Comparison of ENCODE assay signal across 28 cellular contexts in the genomic region with DNA sequence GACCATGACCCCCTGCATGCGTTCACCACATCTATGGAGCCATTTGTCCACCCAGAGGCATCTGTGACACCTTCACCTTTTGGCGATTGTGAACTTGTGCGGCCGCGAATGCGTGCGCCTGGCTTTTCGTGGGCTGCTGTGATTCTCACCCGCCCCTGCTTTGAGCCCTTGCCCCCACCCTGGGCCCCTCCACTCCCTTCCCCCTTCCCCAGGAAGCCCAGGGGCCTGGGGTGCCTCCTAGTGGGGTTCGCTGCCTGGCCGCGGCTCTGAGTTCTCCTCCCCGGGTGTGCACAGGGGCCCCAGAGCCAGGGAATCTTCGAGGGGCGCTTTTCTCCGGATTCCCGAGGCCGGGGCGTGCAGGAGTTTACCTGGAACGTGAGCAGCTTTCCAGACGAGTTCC.
"Had no signal": no experiment of that assay in that cellular context is flagged by ENCODE, and none has a peak within 500 bp of the region (broad histone marks: within the 10 kb centered on the region; RNA-seq: fewer than 3 reads in every experiment).

No MANE protein-coding gene starts in this region.

- H3K27ac ChIP-seq: stomach, suprapubic skin, testis, thoracic aorta, thyroid gland, tibial nerve, transverse colon, upper lobe of left lung, upper lobe of right lung, uterus, vagina had no signal

- H3K9me3 Mint-ChIP-seq: stimulated activated effector memory CD8-positive, alpha-beta T cell treated with anti-CD3 and anti-CD28 coated beads, Interleukin-12 subunit alpha, Interleukin-12 subunit beta, amount 100 ng/mL, for 72 hours; stimulated activated memory B cell treated with anti-CD40 and anti-IgM and Interleukin-4, amounts not matched to agents 10 μg/mL and 1 μg/mL and 100 μg/mL, for 72 hours; stimulated activated naive B cell treated with anti-CD40 and anti-IgM and Interleukin-4, amounts not matched to agents 10 μg/mL and 1 μg/mL and 100 μg/mL, for 72 hours; stimulated activated naive CD8-positive, alpha-beta T cell treated with anti-CD3 and anti-CD28 coated beads, Interleukin-15, amount 100 ng/mL, for 72 hours; stimulated activated naive CD8-positive, alpha-beta T cell treated with anti-CD3 and anti-CD28 coated beads, Interleukin-15, Interleukin-2, amounts not matched to agents 100 ng/mL and 50 ng/mL, for 24 hours; type B pancreatic cell had no signal

- H3K36me3 Mint-ChIP-seq: stimulated activated effector memory CD8-positive, alpha-beta T cell treated with anti-CD3 and anti-CD28 coated beads, Interleukin-12 subunit alpha, Interleukin-12 subunit beta, amount 100 ng/mL, for 72 hours; stimulated activated memory B cell treated with anti-CD40 and anti-IgM and Interleukin-4, amounts not matched to agents 10 μg/mL and 1 μg/mL and 100 μg/mL, for 72 hours; stimulated activated naive B cell treated with anti-CD40 and anti-IgM and Interleukin-4, amounts not matched to agents 10 μg/mL and 1 μg/mL and 100 μg/mL, for 72 hours; type B pancreatic cell had no signal

- H3K27me3 Mint-ChIP-seq: type B pancreatic cell had no signal

- H3K36me3 ChIP-seq: stomach, suprapubic skin, thoracic aorta, thyroid gland, tibial artery, tibial nerve, transverse colon, upper lobe of left lung, upper lobe of right lung, uterus, vagina had no signal

- H3K4me1 Mint-ChIP-seq: stimulated activated effector memory CD8-positive, alpha-beta T cell treated with anti-CD3 and anti-CD28 coated beads, Interleukin-12 subunit alpha, Interleukin-12 subunit beta, amount 100 ng/mL, for 72 hours; stimulated activated naive CD8-positive, alpha-beta T cell treated with anti-CD3 and anti-CD28 coated beads, Interleukin-15, amount 100 ng/mL, for 72 hours had no signal

- H3K4me3 Mint-ChIP-seq: stimulated activated effector memory CD8-positive, alpha-beta T cell treated with anti-CD3 and anti-CD28 coated beads, Interleukin-12 subunit alpha, Interleukin-12 subunit beta, amount 100 ng/mL, for 72 hours; stimulated activated memory B cell treated with anti-CD40 and anti-IgM and Interleukin-4, amounts not matched to agents 10 μg/mL and 1 μg/mL and 100 μg/mL, for 72 hours; stimulated activated naive B cell treated with anti-CD40 and anti-IgM and Interleukin-4, amounts not matched to agents 10 μg/mL and 1 μg/mL and 100 μg/mL, for 72 hours; stimulated activated naive CD8-positive, alpha-beta T cell treated with anti-CD3 and anti-CD28 coated beads, Interleukin-15, amount 100 ng/mL, for 72 hours; stimulated activated naive CD8-positive, alpha-beta T cell treated with anti-CD3 and anti-CD28 coated beads, Interleukin-15, Interleukin-2, amounts not matched to agents 100 ng/mL and 50 ng/mL, for 24 hours; type B pancreatic cell had no signal

- H3K9me3 ChIP-seq: stomach, suprapubic skin, testis, thoracic aorta, thyroid gland, tibial artery, tibial nerve, transverse colon, upper lobe of left lung, upper lobe of right lung, uterus, vagina had no signal

- H3K4me3 ChIP-seq: stomach, suprapubic skin, testis, thoracic aorta, thyroid gland, tibial artery, tibial nerve, transverse colon, upper lobe of left lung, upper lobe of right lung, uterus, vagina had no signal

- H3K27me3 ChIP-seq: testis, thyroid gland, uterus had no signal

- DNase-seq: stimulated activated CD4-positive, alpha-beta T cell treated with anti-CD3 and anti-CD28 coated beads, Interleukin-2, amount 100 ng/mL, for 48 hours; stimulated activated CD4-positive, alpha-beta T cell treated with anti-CD3 and anti-CD28 coated beads, Interleukin-4, amount 100 ng/mL, for 1 hour; stimulated activated CD4-positive, alpha-beta T cell treated with anti-CD3 and anti-CD28 coated beads, Interleukin-4, amount 100 ng/mL, for 24 hours; stimulated activated CD4-positive, alpha-beta T cell treated with anti-CD3 and anti-CD28 coated beads, Interleukin-4, amount 100 ng/mL, for 4 hours; stimulated activated CD8-positive, alpha-beta memory T cell treated with anti-CD3 and anti-CD28 coated beads, Interleukin-4, amount 100 ng/mL, for 48 hours; stimulated activated naive B cell treated with anti-CD40 and anti-IgM and Interleukin-4, amounts not matched to agents 10 μg/mL and 1 μg/mL and 100 μg/mL, for 72 hours; stimulated activated naive CD4-positive, alpha-beta T cell; stimulated activated naive CD4-positive, alpha-beta T cell treated with Interleukin-2 at 50 U/mL for 16 hours; stimulated activated naive CD8-positive, alpha-beta T cell treated with anti-CD3 and anti-CD28 coated beads, Interleukin-15, amount 100 ng/mL, for 72 hours; stimulated activated naive CD8-positive, alpha-beta T cell treated with anti-CD3 and anti-CD28 coated beads, Interleukin-15, Interleukin-2, amounts not matched to agents 100 U/mL and 50 U/mL, for 24 hours; stomach; substantia nigra; testis; thyroid gland; tibial artery; transverse colon; trophoblast cell; upper lobe of right lung; uterus had no signal

- H3K4me1 ChIP-seq: suprapubic skin, testis, transverse colon, upper lobe of left lung, upper lobe of right lung, uterus, vagina had no signal

- ATAC-seq: stimulated activated effector memory CD8-positive, alpha-beta T cell treated with anti-CD3 and anti-CD28 coated beads, Interleukin-12 subunit alpha, Interleukin-12 subunit beta, amount 100 ng/mL, for 72 hours; stimulated activated memory B cell treated with anti-CD40 and anti-IgM and Interleukin-4, amounts not matched to agents 10 μg/mL and 1 μg/mL and 100 μg/mL, for 72 hours; stimulated activated naive B cell treated with anti-CD40 and anti-IgM and Interleukin-4, amounts not matched to agents 10 μg/mL and 1 μg/mL and 100 μg/mL, for 72 hours; stimulated activated naive CD8-positive, alpha-beta T cell treated with anti-CD3 and anti-CD28 coated beads, Interleukin-15, amount 100 ng/mL, for 72 hours; stimulated activated naive CD8-positive, alpha-beta T cell treated with anti-CD3 and anti-CD28 coated beads, Interleukin-15, Interleukin-2, amounts not matched to agents 100 U/mL and 50 U/mL, for 24 hours; upper lobe of right lung had no signal

- H3K27ac Mint-ChIP-seq: stimulated activated effector memory CD8-positive, alpha-beta T cell treated with anti-CD3 and anti-CD28 coated beads, Interleukin-12 subunit alpha, Interleukin-12 subunit beta, amount 100 ng/mL, for 72 hours; stimulated activated memory B cell treated with anti-CD40 and anti-IgM and Interleukin-4, amounts not matched to agents 10 μg/mL and 1 μg/mL and 100 μg/mL, for 72 hours; stimulated activated naive B cell treated with anti-CD40 and anti-IgM and Interleukin-4, amounts not matched to agents 10 μg/mL and 1 μg/mL and 100 μg/mL, for 72 hours; stimulated activated naive CD8-positive, alpha-beta T cell treated with anti-CD3 and anti-CD28 coated beads, Interleukin-15, amount 100 ng/mL, for 72 hours; stimulated activated naive CD8-positive, alpha-beta T cell treated with anti-CD3 and anti-CD28 coated beads, Interleukin-15, Interleukin-2, amounts not matched to agents 100 ng/mL and 50 ng/mL, for 24 hours; type B pancreatic cell had no signal
